ENCODE assay signal across 18 cellular contexts in the genomic region with DNA sequence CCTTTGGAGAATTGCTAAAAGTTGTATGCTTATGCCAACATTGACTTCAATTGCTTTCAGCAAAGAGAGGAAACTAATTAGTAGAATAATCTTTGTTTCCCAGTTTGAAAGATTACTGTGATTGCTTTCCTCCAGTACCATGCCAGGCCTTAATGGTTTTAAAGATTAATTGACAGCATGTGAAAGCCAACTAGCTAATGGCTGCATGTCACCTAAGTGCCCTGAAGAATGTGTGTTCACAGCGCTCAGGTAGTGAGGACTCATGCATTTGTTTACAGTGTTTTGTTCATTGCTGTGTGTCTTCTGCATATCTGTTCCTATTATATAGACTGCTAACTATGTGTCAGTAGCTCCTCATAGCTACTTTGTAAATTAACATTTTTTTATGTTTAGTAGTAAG.
"Had no signal": no experiment of that assay in that cellular context is flagged by ENCODE, and none has a peak within 500 bp of the region (broad histone marks: within the 10 kb centered on the region; RNA-seq: fewer than 3 reads in every experiment).

No MANE protein-coding gene starts in this region.

- H3K9me3 Mint-ChIP-seq: nephron had no signal

- H3K27ac Mint-ChIP-seq: naive B cell, nephron had no signal

- H3K4me3 ChIP-seq: esophagus muscularis mucosa, gastrocnemius medialis, lung, right atrium auricular region, sigmoid colon, skin epidermis, stomach had no signal

- H3K36me3 Mint-ChIP-seq: naive B cell had no signal

- H3K4me3 Mint-ChIP-seq: naive B cell, nephron had no signal

- DNase-seq: effector memory CD4-positive, alpha-beta T cell; gastrocnemius medialis; left colon; left ventricle myocardium superior; mesenchymal stem cell; naive B cell; sigmoid colon; stimulated activated CD4-positive, alpha-beta T cell treated with anti-CD3 and anti-CD28 coated beads, Interleukin-2, amount 100 ng/mL, for 24 hours; stimulated activated naive CD4-positive, alpha-beta T cell; stomach; substantia nigra; trophoblast cell had no signal

- H3K36me3 ChIP-seq: esophagus muscularis mucosa, gastrocnemius medialis, neutrophil, right atrium auricular region, sigmoid colon, stomach had no signal

- H3K27me3 ChIP-seq: esophagus muscularis mucosa, gastrocnemius medialis, neutrophil, right atrium auricular region, sigmoid colon, stomach had no signal

- H3K9me3 ChIP-seq: esophagus muscularis mucosa, gastrocnemius medialis, neutrophil, right atrium auricular region, sigmoid colon, stomach had no signal

- H3K4me1 ChIP-seq: esophagus muscularis mucosa, gastrocnemius medialis, right atrium auricular region, sigmoid colon, stomach had no signal

- H3K27me3 Mint-ChIP-seq: naive B cell had no signal

- H3K4me1 Mint-ChIP-seq: naive B cell, nephron had no signal
